Comparison of ENCODE assay signal across 24 cellular contexts in the genomic region with DNA sequence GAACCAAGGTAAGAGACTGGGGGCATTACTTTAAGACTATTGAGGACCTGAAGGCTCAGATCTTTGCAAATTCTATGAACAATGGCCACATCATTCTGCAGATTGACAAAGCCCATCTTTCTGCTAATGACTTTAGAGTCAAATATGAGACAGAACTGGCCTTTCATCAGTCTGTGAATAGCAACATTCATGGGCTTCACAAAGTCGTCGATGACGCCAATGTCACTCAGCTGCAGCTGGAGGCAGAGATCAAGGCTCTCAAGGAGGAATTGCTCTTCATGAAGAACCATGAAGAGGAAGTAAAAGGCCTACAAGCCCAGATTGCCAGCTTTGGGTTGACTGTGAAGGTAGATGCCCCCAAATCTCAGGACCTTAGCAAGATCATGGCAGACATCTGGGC. TPM values are rescaled to one million over a fixed set of nuclear protein-coding genes. Genes with fewer than 3 reads are reported as not detected.
DNase-seq lines count a peak whose midpoint lies in the region; ATAC-seq, FAIRE-seq and TF ChIP-seq lines count a peak whose summit lies in the region.
"Had no signal": no experiment of that assay in that cellular context is flagged by ENCODE, and none has a peak within 500 bp of the region (broad histone marks: within the 10 kb centered on the region; RNA-seq: fewer than 3 reads in every experiment).

No MANE protein-coding gene starts in this region.

- TF ChIP-seq CTCF in dorsolateral prefrontal cortex (IDR thresholded peaks at IDR 0.05 in 54 of 56, conservative IDR thresholded peaks at IDR 0.05 in 2 of 56; ENCODE audit: low read depth in 1 of 56, partially characterized antibody in 56 of 56) (peak in 3 of 56 donors; percentile 7 to 20 (median 14)), endodermal cell (conservative IDR thresholded peaks at IDR 0.05) (no peak), RWPE1 (conservative IDR thresholded peaks at IDR 0.05; ENCODE audit: low read depth) (no peak)

- DNase-seq in COLO829 (ENCODE audit: low spot score) = peak; percentile 70
- peak in 5 of 10 donors; percentile 12 to 65 (median 47) for DNase-seq in dorsolateral prefrontal cortex
- no peak for DNase-seq in stimulated activated effector memory CD8-positive, alpha-beta T cell treated with anti-CD3 and anti-CD28 coated beads, Interleukin-12 subunit alpha, Interleukin-12 subunit beta, amount 100 ng/mL, for 72 hours (ENCODE audit: low spot score in 2 of 2)
- DNase-seq in GM12891 (ENCODE audit: insufficient read length, low spot score) = no peak
- DNase-seq in endodermal cell = no peak
- DNase-seq in mesenteric fat pad (ENCODE audit: low spot score) = no peak
- no peak for DNase-seq in RWPE1 (ENCODE audit: low spot score)
- DNase-seq: 8988T, ACHN, DMS53, H9, IMR-90, KG1, MG63, NCI-H2029, NCI-H526 treated with DMSO at 0.1 percent for 48 hours had no signal

- peak overlapping the region; percentile 43 for H3K27ac Mint-ChIP-seq in stimulated activated effector memory CD8-positive, alpha-beta T cell treated with anti-CD3 and anti-CD28 coated beads, Interleukin-12 subunit alpha, Interleukin-12 subunit beta, amount 100 ng/mL, for 72 hours
- H3K27ac Mint-ChIP-seq in endodermal cell = no peak overlapping the region
- H3K27ac Mint-ChIP-seq: GM23338 had no signal

- no peak for TF ChIP-seq POLR2A in GM12891 (IDR thresholded peaks at IDR 0.05; ENCODE audit: low read depth, low read length)

- ATAC-seq in stimulated activated effector memory CD8-positive, alpha-beta T cell treated with anti-CD3 and anti-CD28 coated beads, Interleukin-12 subunit alpha, Interleukin-12 subunit beta, amount 100 ng/mL, for 72 hours = no peak
- ATAC-seq: GM23338, Panc1, SK-N-SH treated with all-trans-retinoic acid at 6 μM for 48 hours had no signal

- H3K4me1 Mint-ChIP-seq in stimulated activated effector memory CD8-positive, alpha-beta T cell treated with anti-CD3 and anti-CD28 coated beads, Interleukin-12 subunit alpha, Interleukin-12 subunit beta, amount 100 ng/mL, for 72 hours = no peaks in the 10 kb centered on the region
- H3K4me1 Mint-ChIP-seq in endodermal cell = no peaks in the 10 kb centered on the region

- CTCF ChIA-PET in RWPE1 (lab: Yijun Ruan, JAX) = interaction anchor here (0.9 kb wide), 1 partner anchor 365 kb away, joined by 3 read pairs; no protein-coding TSS in a partner anchor

- H3K27me3 ChIP-seq in dorsolateral prefrontal cortex = no peaks in the 10 kb centered on the region
- H3K27me3 ChIP-seq in layer of hippocampus (ENCODE audit: control insufficient read depth, insufficient read depth, low read length) = no peaks in the 10 kb centered on the region
- H3K27me3 ChIP-seq in endodermal cell (ENCODE audit: control insufficient read depth, insufficient read depth, low read length, poor library complexity, severe bottlenecking) = no peaks in the 10 kb centered on the region
- H3K27me3 ChIP-seq: MG63 had no signal

- no peak overlapping the region for H3K4me3 Mint-ChIP-seq in stimulated activated effector memory CD8-positive, alpha-beta T cell treated with anti-CD3 and anti-CD28 coated beads, Interleukin-12 subunit alpha, Interleukin-12 subunit beta, amount 100 ng/mL, for 72 hours
- H3K4me3 Mint-ChIP-seq in endodermal cell = no peak overlapping the region
- H3K4me3 Mint-ChIP-seq: GM23338, H9 had no signal

- H3K9me3 ChIP-seq in endodermal cell (ENCODE audit: control insufficient read depth, low read length) = no peaks in the 10 kb centered on the region
- H3K9me3 ChIP-seq: MG63 had no signal

- no peaks in the 10 kb centered on the region for H3K36me3 Mint-ChIP-seq in stimulated activated effector memory CD8-positive, alpha-beta T cell treated with anti-CD3 and anti-CD28 coated beads, Interleukin-12 subunit alpha, Interleukin-12 subunit beta, amount 100 ng/mL, for 72 hours
- H3K36me3 Mint-ChIP-seq in endodermal cell (ENCODE audit: low read depth) = no peaks in the 10 kb centered on the region

- POLR2A ChIA-PET in RWPE1 (lab: Yijun Ruan, JAX; ENCODE audit: low non-redundant PET) = no interaction called here

- no peak overlapping the region for H3K9ac ChIP-seq in endodermal cell (ENCODE audit: extremely low read depth, low read length, poor library complexity, severe bottlenecking)

- WGBS in endodermal cell (ENCODE audit: insufficient coverage in 1 of 2, insufficient read length in 1 of 2), 2 experiments = 93 to 95% methylated on average over 3 of the region's 3 CpGs

- no peaks in the 10 kb centered on the region for H3K9me3 Mint-ChIP-seq in stimulated activated effector memory CD8-positive, alpha-beta T cell treated with anti-CD3 and anti-CD28 coated beads, Interleukin-12 subunit alpha, Interleukin-12 subunit beta, amount 100 ng/mL, for 72 hours
- no peaks in the 10 kb centered on the region for H3K9me3 Mint-ChIP-seq in endodermal cell
- H3K9me3 Mint-ChIP-seq: GM23338, H9 had no signal

- H3K27ac ChIP-seq in dorsolateral prefrontal cortex = peak overlapping the region in 55 of 59 donors; percentile 16 to 93 (median 77)
- H3K27ac ChIP-seq in layer of hippocampus (ENCODE audit: low read depth, low read length) = peak overlapping the region; percentile 89
- no peak overlapping the region for H3K27ac ChIP-seq in endodermal cell (ENCODE audit: low read depth, low read length)
- H3K27ac ChIP-seq in RWPE1 = no peak overlapping the region

- H3K4me3 ChIP-seq in dorsolateral prefrontal cortex (no peak overlapping the region), endodermal cell (ENCODE audit: low read length) (no peak overlapping the region)
- H3K4me3 ChIP-seq: GM23338, MG63 had no signal

- FAIRE-seq in GM12891 (lab: Jason Lieb, UNC) = no peak
- FAIRE-seq: D721Med, G401.6 had no signal

- H3K4me1 ChIP-seq in endodermal cell (ENCODE audit: control insufficient read depth, insufficient read depth, low read length) = no peaks in the 10 kb centered on the region

- H3K27me3 Mint-ChIP-seq in endodermal cell (ENCODE audit: insufficient read depth) = no peaks in the 10 kb centered on the region

- H3K36me3 ChIP-seq in endodermal cell (ENCODE audit: control insufficient read depth, insufficient read depth, low read length) = no peaks in the 10 kb centered on the region
- H3K36me3 ChIP-seq: MG63 had no signal

- intact Hi-C loops in dorsolateral prefrontal cortex (cut with DNase I) = loop anchor here in 1 of 2 donors (5.0 to 10.0 kb wide), 3 partner anchors 273 to 714 kb away; a partner anchor contains a TSS

TF ChIP-seq in GM12891, 5 proteins besides CTCF, POLR2A, EP300 and RAD21:
- TF ChIP-seq POLR2AphosphoS5 (IDR thresholded peaks at IDR 0.05; ENCODE audit: low read depth, low read length) (no peak), PAX5 (IDR thresholded peaks at IDR 0.05; ENCODE audit: insufficient read depth, low read length, severe bottlenecking) (no peak), POU2F2 (IDR thresholded peaks at IDR 0.05; ENCODE audit: low read depth, low read length) (no peak), SPI1 (IDR thresholded peaks at IDR 0.05; ENCODE audit: low read depth, low read length) (no peak), TAF1 (IDR thresholded peaks at IDR 0.05; ENCODE audit: low read depth, low read length) (no peak)

RNA-seq across cellular contexts. Expression of a gene that starts 43.8 kb away (rescaled TPM):
- total RNA-seq in dorsolateral prefrontal cortex (100 to 1,000 TPM in 107 of 120 experiments, 10 to 100 TPM in 13; 42.7 to 215 (median 152) TPM), endodermal cell (under 1 TPM; 0.13 to 0.89 TPM), mesenteric fat pad (not detected)
- not detected for polyA plus RNA-seq in GM12891 (2012; ENCODE audit: low read depth, missing spikeins)
- 0.21 TPM for polyA plus RNA-seq in endodermal cell (2013, experiment 1 of 2)
- 0.62 TPM for polyA plus RNA-seq in endodermal cell (2013, experiment 2 of 2)
- total RNA-seq: Daoy, IMR-90 had no signal
- polyA plus RNA-seq: BJ, IMR-90 had no signal

Comparison
In these comparisons a context has a peak if more than half of its experiments do, and no peak if none do; other contexts are left out.
1. H3K27ac ChIP-seq: peak in dorsolateral prefrontal cortex (55 of 59) and layer of hippocampus (single experiment); none in endodermal cell (single experiment) and RWPE1 (single experiment).
2. RNA of a gene that starts 43.8 kb away (total RNA-seq): 42.7 to 215 TPM in dorsolateral prefrontal cortex; 0.13 to 0.89 TPM in endodermal cell and not detected in mesenteric fat pad (single experiment); every median in the first group is over 10 times any median in the second.